In the genomic region with DNA sequence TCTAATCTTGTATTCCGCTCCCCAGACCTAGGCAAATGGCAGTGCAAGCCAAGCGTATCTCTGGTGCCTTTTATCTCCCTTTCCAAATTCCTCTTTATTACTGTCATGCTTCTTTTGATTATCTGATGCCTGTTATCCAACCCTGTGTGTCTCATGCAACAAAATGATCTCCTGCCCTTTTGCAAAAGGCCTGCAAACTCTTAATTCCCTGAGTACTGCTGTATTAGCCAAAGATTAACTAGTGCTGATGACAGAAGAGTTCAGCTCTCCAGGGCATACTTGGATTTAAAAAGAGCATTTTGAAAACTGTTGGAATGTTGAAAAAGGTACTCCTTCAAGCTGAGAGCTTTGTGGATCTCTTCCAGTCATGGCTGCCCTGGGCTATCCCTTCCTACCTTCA, we compare ENCODE assay signal across 25 cellular contexts.
A peak's percentile ranks its signal among the peaks of the same experiment; 100 is the strongest.
DNase-seq lines count a peak whose midpoint lies in the region; ATAC-seq and TF ChIP-seq lines count a peak whose summit lies in the region.
"Had no signal": no experiment of that assay in that cellular context is flagged by ENCODE, and none has a peak within 500 bp of the region (broad histone marks: within the 10 kb centered on the region; RNA-seq: fewer than 3 reads in every experiment).

No MANE protein-coding gene starts in this region.

- H3K9me3 Mint-ChIP-seq in mesothelial cell of epicardium: peaks cover 13% of the 10 kb centered on the region
- H3K9me3 Mint-ChIP-seq in CD4-positive, alpha-beta T cell: no peaks in the 10 kb centered on the region

- CTCF ChIA-PET in CD4-positive, alpha-beta T cell (lab: Charles Lee): no interaction called here

- intact Hi-C loops in CD4-positive, alpha-beta T cell (cut with DNase I, micrococcal nuclease): no loop called here

- H3K27me3 ChIP-seq in CD4-positive, alpha-beta T cell (ENCODE audit: control insufficient read depth, insufficient read depth, low read length): no peaks in the 10 kb centered on the region
- H3K27me3 ChIP-seq: ovary, sigmoid colon, vagina had no signal

- ATAC-seq in SK-N-SH treated with all-trans-retinoic acid at 6 μM for 48 hours (no peak), HG03520 (IDR thresholded peaks at IDR 0.05; ENCODE audit: unreplicated experiment) (no peak), GM18519 (IDR thresholded peaks at IDR 0.05; ENCODE audit: low FRiP score, unreplicated experiment) (no peak), GM21447 (IDR thresholded peaks at IDR 0.05; ENCODE audit: unreplicated experiment) (no peak)
- ATAC-seq in CD4-positive, alpha-beta T cell (ENCODE audit: poor library complexity): no peak
- ATAC-seq: activated CD4-positive, alpha-beta T cell treated with anti-CD3 and anti-CD28 coated beads for 36 hours; naive thymus-derived CD4-positive, alpha-beta T cell had no signal

- no peak overlapping the region for H3K4me3 Mint-ChIP-seq in mesothelial cell of epicardium
- no peak overlapping the region for H3K4me3 Mint-ChIP-seq in CD4-positive, alpha-beta T cell
- H3K4me3 Mint-ChIP-seq: activated CD4-positive, alpha-beta T cell treated with anti-CD3 and anti-CD28 coated beads for 36 hours; naive thymus-derived CD4-positive, alpha-beta T cell had no signal

- TF ChIP-seq CTCF in mesothelial cell of epicardium (IDR thresholded peaks at IDR 0.05; ENCODE audit: unreplicated experiment): no peak
- TF ChIP-seq CTCF in CD4-positive, alpha-beta T cell (IDR thresholded peaks at IDR 0.05): no peak

- H3K36me3 Mint-ChIP-seq in mesothelial cell of epicardium: peaks cover 10% of the 10 kb centered on the region
- H3K36me3 Mint-ChIP-seq in CD4-positive, alpha-beta T cell (ENCODE audit: low read depth): no peaks in the 10 kb centered on the region

- no peak overlapping the region for H3K27ac ChIP-seq in CD4-positive, alpha-beta T cell (ENCODE audit: low read depth, low read length)
- H3K27ac ChIP-seq: C4-2B, KMS-11, ovary, vagina had no signal

- H3K27ac Mint-ChIP-seq in mesothelial cell of epicardium: peak overlapping the region; percentile 72
- no peak overlapping the region for H3K27ac Mint-ChIP-seq in CD4-positive, alpha-beta T cell
- H3K27ac Mint-ChIP-seq: activated CD4-positive, alpha-beta T cell treated with anti-CD3 and anti-CD28 coated beads for 36 hours had no signal

- no peaks in the 10 kb centered on the region for H3K9me3 ChIP-seq in CD4-positive, alpha-beta T cell (ENCODE audit: control insufficient read depth, low read length)
- H3K9me3 ChIP-seq: HAP-1, ovary, sigmoid colon, vagina had no signal

- in situ Hi-C loops in Caki2 (cut with HindIII; ENCODE audit: low pct_unique_long_range_greater_than_20kb, low sequenced_read_pairs): no loop called here

- H3K27me3 Mint-ChIP-seq in mesothelial cell of epicardium (ENCODE audit: low read depth): no peaks in the 10 kb centered on the region
- H3K27me3 Mint-ChIP-seq in CD4-positive, alpha-beta T cell: no peaks in the 10 kb centered on the region
- H3K27me3 Mint-ChIP-seq: activated CD4-positive, alpha-beta T cell treated with anti-CD3 and anti-CD28 coated beads for 36 hours had no signal

- H3K4me1 Mint-ChIP-seq in mesothelial cell of epicardium: peaks cover 61% of the 10 kb centered on the region
- H3K4me1 Mint-ChIP-seq in CD4-positive, alpha-beta T cell (ENCODE audit: low read depth): peaks cover 40% of the 10 kb centered on the region

- DNase-seq in Caki2 (ENCODE audit: low read depth): peak; percentile 43
- DNase-seq in glomerular visceral epithelial cell (ENCODE audit: extremely low spot score): peak; percentile 3
- no peak for DNase-seq in mesothelial cell of epicardium (ENCODE audit: low spot score in 2 of 2, unreplicated experiment in 2 of 2)
- no peak for DNase-seq in CD4-positive, alpha-beta T cell
- DNase-seq: activated CD4-positive, alpha-beta T cell treated with anti-CD3 and anti-CD28 coated beads for 36 hours; activated naive CD4-positive, alpha-beta T cell treated with Interleukin-2 at 50 U/mL for 16 hours; activated T-cell treated with anti-CD3 and anti-CD28 coated beads, Interleukin-2, amount 50 U/mL, for 48 hours; central memory CD4-positive, alpha-beta T cell; foreskin fibroblast; hypothalamus; naive thymus-derived CD4-positive, alpha-beta T cell; NCI-H187; NCI-H748 treated with DMSO at 0.1 percent for 48 hours; OCI-M1; ovary; SHP77; sigmoid colon had no signal

- POLR2A ChIA-PET in CD4-positive, alpha-beta T cell (lab: Charles Lee): no interaction called here

TF ChIP-seq in SK-N-SH treated with all-trans-retinoic acid at 6 μM for 48 hours, 23 proteins besides CTCF, POLR2A, EP300 and RAD21:
- TF ChIP-seq ZFP30 (CRISPR knock-in tag; IDR thresholded peaks at IDR 0.05): no peak
- TF ChIP-seq ZC3H10 (CRISPR knock-in tag; IDR thresholded peaks at IDR 0.05): no peak
- TF ChIP-seq PPARA (CRISPR knock-in tag; IDR thresholded peaks at IDR 0.05; ENCODE audit: borderline replicate concordance): no peak
- peak; percentile 40; the same call in 1 of the 2 replicates for TF ChIP-seq ISL1 (CRISPR knock-in tag; IDR thresholded peaks at IDR 0.05)
- no peak for TF ChIP-seq OSR1 (CRISPR knock-in tag; IDR thresholded peaks at IDR 0.05)
- TF ChIP-seq, protein P1, sequence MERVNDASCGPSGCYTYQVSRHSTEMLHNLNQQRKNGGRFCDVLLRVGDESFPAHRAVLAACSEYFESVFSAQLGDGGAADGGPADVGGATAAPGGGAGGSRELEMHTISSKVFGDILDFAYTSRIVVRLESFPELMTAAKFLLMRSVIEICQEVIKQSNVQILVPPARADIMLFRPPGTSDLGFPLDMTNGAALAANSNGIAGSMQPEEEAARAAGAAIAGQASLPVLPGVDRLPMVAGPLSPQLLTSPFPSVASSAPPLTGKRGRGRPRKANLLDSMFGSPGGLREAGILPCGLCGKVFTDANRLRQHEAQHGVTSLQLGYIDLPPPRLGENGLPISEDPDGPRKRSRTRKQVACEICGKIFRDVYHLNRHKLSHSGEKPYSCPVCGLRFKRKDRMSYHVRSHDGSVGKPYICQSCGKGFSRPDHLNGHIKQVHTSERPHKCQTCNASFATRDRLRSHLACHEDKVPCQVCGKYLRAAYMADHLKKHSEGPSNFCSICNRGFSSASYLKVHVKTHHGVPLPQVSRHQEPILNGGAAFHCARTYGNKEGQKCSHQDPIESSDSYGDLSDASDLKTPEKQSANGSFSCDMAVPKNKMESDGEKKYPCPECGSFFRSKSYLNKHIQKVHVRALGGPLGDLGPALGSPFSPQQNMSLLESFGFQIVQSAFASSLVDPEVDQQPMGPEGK (CRISPR knock-in tag; IDR thresholded peaks at IDR 0.05; ENCODE audit: borderline replicate concordance): no peak

Comparison
In these comparisons a context has a peak if more than half of its experiments do, and no peak if none do; other contexts are left out.
1. DNase-seq: peak in Caki2 (single experiment) and glomerular visceral epithelial cell (single experiment); none in mesothelial cell of epicardium (0 of 2) and CD4-positive, alpha-beta T cell (0 of 10).